ENCODE assay signal across 8 cellular contexts in the genomic region with DNA sequence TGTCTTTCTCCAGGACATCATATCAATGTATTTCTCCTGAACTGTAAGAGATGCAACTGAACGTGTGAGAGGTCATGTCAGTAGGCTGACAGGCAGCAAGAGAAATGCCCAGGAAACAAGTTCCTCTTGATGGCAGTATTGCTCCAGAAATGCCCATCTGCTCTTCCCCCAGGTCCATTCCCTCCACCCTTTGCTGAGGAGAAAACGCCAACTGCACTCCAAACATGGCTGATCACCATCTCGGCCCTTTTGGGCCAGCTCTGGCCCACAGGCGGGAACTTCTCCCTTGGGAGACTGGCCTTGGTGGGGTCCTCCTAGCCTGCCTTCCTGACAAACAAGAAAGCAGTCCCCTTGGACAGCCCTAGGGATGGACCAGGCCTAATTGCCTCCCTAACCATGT.
DNase-seq lines count a peak whose midpoint lies in the region; ATAC-seq and TF ChIP-seq lines count a peak whose summit lies in the region.

No MANE protein-coding gene starts in this region.

- H4K8ac ChIP-seq in neuronal stem cell (ENCODE audit: low read depth, low read length): no peak overlapping the region

- no peak overlapping the region for H3K4me2 ChIP-seq in neuronal stem cell (ENCODE audit: insufficient read depth, low read length, poor library complexity, severe bottlenecking)

- H3K14ac ChIP-seq in neuronal stem cell (ENCODE audit: low read length): no peak overlapping the region

- H3K4me3 ChIP-seq in adrenal gland (no peak overlapping the region), neuronal stem cell (ENCODE audit: low read length in 2 of 2) (no peak overlapping the region)

- no peak overlapping the region for H2BK120ac ChIP-seq in neuronal stem cell (ENCODE audit: low read depth, low read length)

- H3K9me3 ChIP-seq in adrenal gland (replicated peaks in 1 of 3) (no peaks in the 10 kb centered on the region), neuronal stem cell (replicated peaks in 1 of 2; ENCODE audit: control insufficient read depth in 2 of 2, insufficient read depth in 1 of 2, low read depth in 1 of 2, low read length in 2 of 2) (peaks cover 0 to 9% of the 10 kb centered on the region in 2 donors)

- no peaks in the 10 kb centered on the region for H3K79me1 ChIP-seq in neuronal stem cell (ENCODE audit: low read depth, low read length)

- no peak for ATAC-seq in HG03342 (IDR thresholded peaks at IDR 0.05; ENCODE audit: unreplicated experiment)

- no peak overlapping the region for H3K18ac ChIP-seq in neuronal stem cell (ENCODE audit: low read length)

- WGBS in adrenal gland, 4 donors: 48 to 68% (median 61%) methylated on average over 1 to 4 of the region's 4 CpGs
- WGBS in neuronal stem cell (ENCODE audit: extremely low coverage in 2 of 2, insufficient read length in 2 of 2, insufficient replicate concordance in 1 of 2), 2 donors: no CpG with 5 or more reads among the region's 4 CpGs

- TF ChIP-seq POLR2A in adrenal gland (IDR thresholded peaks at IDR 0.05): no peak

- TF ChIP-seq CTCF in GM13977 (IDR thresholded peaks at IDR 0.05; ENCODE audit: extremely low read depth, insufficient read depth, missing control alignments) (peak; percentile 62), adrenal gland (IDR thresholded peaks at IDR 0.05) (peak in 3 of 6 experiments; percentile 7 to 56 (median 34))

- intact Hi-C loops in adrenal gland (cut with DNase I): no loop called here

- no peak overlapping the region for H4K91ac ChIP-seq in neuronal stem cell (ENCODE audit: low read depth, low read length, poor library complexity)

- H3K4ac ChIP-seq in neuronal stem cell (ENCODE audit: low read length): no peak overlapping the region

- in situ Hi-C loops in GM13977 (cut with MboI; ENCODE audit: low pct_unique_long_range_greater_than_20kb, low sequenced_read_pairs, unreplicated experiment): no loop called here

- H3K27ac ChIP-seq in adrenal gland: no peak overlapping the region
- H3K27ac ChIP-seq in neuronal stem cell (replicated peaks; ENCODE audit: low read length): no peak overlapping the region

- no peak overlapping the region for H2BK15ac ChIP-seq in neuronal stem cell (ENCODE audit: low read length)

- H2BK5ac ChIP-seq in neuronal stem cell (ENCODE audit: low read length): no peak overlapping the region

- no peak overlapping the region for H2AK5ac ChIP-seq in neuronal stem cell (ENCODE audit: low read depth, low read length)

- H3K23ac ChIP-seq in neuronal stem cell (ENCODE audit: low read depth, low read length, poor library complexity): no peak overlapping the region

- DNase-seq in GM13977 (ENCODE audit: low spot score) (peak; percentile 59), LHCN-M2 (ENCODE audit: low read depth) (peak; percentile 5), adrenal gland (peak in 5 of 7 donors; percentile 24 to 55 (median 40)), neuronal stem cell (ENCODE audit: low spot score) (no peak), activated T-cell treated with anti-CD3 and anti-CD28 coated beads for 4 hours (no peak), HUDEP-2 (lab: John Stamatoyannopoulos, UW; ENCODE audit: unreplicated experiment in 76 of 76) (no peak)
- DNase-seq in central memory CD4-positive, alpha-beta T cell: no peak

- no peak overlapping the region for H2BK12ac ChIP-seq in neuronal stem cell (ENCODE audit: low read length)

- H3K9ac ChIP-seq in neuronal stem cell (ENCODE audit: low read depth, low read length, poor library complexity): no peak overlapping the region

- H3K27me3 ChIP-seq in adrenal gland: no peaks in the 10 kb centered on the region
- H3K27me3 ChIP-seq in neuronal stem cell (ENCODE audit: control insufficient read depth in 3 of 3, insufficient read depth in 3 of 3, low read depth in 1 of 3, low read length in 3 of 3): peaks cover 0 to 3% (median 0%) of the 10 kb centered on the region in 3 experiments

- H2AFZ ChIP-seq in neuronal stem cell (ENCODE audit: low read length): peak overlapping the region; percentile 66

- H3K36me3 ChIP-seq in adrenal gland (replicated peaks in 1 of 2) (no peaks in the 10 kb centered on the region), neuronal stem cell (replicated peaks in 1 of 2; ENCODE audit: control insufficient read depth in 2 of 2, insufficient read depth in 2 of 2, low read length in 2 of 2) (peaks cover 5 to 6% of the 10 kb centered on the region in 2 donors)

- H3K4me1 ChIP-seq in adrenal gland (replicated peaks in 1 of 2) (peaks cover 0 to 7% of the 10 kb centered on the region in 2 donors), neuronal stem cell (ENCODE audit: control insufficient read depth in 2 of 2, insufficient read depth in 1 of 2, low read depth in 1 of 2, low read length in 2 of 2) (peaks cover 0 to 3% of the 10 kb centered on the region in 2 donors)

Comparison
In these comparisons a context has a peak if more than half of its experiments do, and no peak if none do; other contexts are left out.
1. DNase-seq: peak in GM13977 (single experiment), LHCN-M2 (single experiment) and adrenal gland (5 of 7); none in neuronal stem cell (single experiment), activated T-cell treated with anti-CD3 and anti-CD28 coated beads for 4 hours (single experiment), central memory CD4-positive, alpha-beta T cell (single experiment) and HUDEP-2 (0 of 76).